ENCODE assay signal across 1 cellular context in genomic region chr10:96830511-96831199, GRCh38.
TF ChIP-seq lines count a peak whose summit lies in the region.

No MANE protein-coding gene starts in this region.

TF ChIP-seq in H1, 55 proteins besides CTCF, POLR2A, EP300 and RAD21:
- TF ChIP-seq KDM4A (IDR thresholded peaks at IDR 0.05; ENCODE audit: low read depth, low read length, severe bottlenecking) = peak; percentile 19
- TF ChIP-seq SAP30 (IDR thresholded peaks at IDR 0.05; ENCODE audit: insufficient read depth, insufficient replicate concordance, low read length) = no peak
- 0 out of 2 replicates have a peak, but pooled peaks have one; percentile 19 for TF ChIP-seq EGR1 (IDR thresholded peaks at IDR 0.05; ENCODE audit: borderline replicate concordance, low read depth, low read length)
- TF ChIP-seq EZH2 (IDR thresholded peaks at IDR 0.05; ENCODE audit: low read depth, low read length, severe bottlenecking) = no peak
- no peak for TF ChIP-seq CREB1 (IDR thresholded peaks at IDR 0.05)
- no peak for TF ChIP-seq CEBPB (IDR thresholded peaks at IDR 0.05; ENCODE audit: low read depth, low read length)
- no peak for TF ChIP-seq TAF7 (optimal IDR thresholded peaks at IDR 0.05; ENCODE audit: borderline replicate concordance, low read depth, low read length)
- no peak for TF ChIP-seq NRF1 (IDR thresholded peaks at IDR 0.05; ENCODE audit: low read depth, low read length)
- no peak for TF ChIP-seq CTBP2 (IDR thresholded peaks at IDR 0.05; ENCODE audit: borderline replicate concordance, insufficient read depth, insufficient read length, low read length)
- TF ChIP-seq YY1 (IDR thresholded peaks at IDR 0.05; ENCODE audit: low read depth, low read length) = peak; percentile 87
